8 cellular contexts compared by ENCODE assay signal in the genomic region with DNA sequence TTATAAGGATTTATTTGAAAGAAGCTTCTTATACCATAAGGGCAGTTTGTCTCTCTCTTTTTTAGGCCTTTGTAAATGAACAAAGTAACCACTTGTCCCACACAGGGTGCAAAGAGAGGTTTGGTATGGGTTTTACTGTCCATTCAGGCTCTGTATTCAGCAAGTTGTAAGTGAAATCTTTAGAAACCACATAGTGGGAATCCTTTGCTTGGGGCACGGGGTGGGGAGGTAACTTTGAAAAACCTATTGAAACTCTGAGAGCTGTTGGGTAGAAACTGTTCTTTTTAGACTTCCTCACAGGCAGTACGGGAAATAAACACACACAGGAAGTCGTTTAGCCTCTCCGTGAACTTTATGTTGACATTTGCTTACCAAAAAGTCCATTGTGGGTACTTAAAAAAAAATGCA.
DNase-seq lines count a peak whose midpoint lies in the region; ATAC-seq and TF ChIP-seq lines count a peak whose summit lies in the region.

No MANE protein-coding gene starts in this region.

- no peaks in the 10 kb centered on the region for H3K27me3 Mint-ChIP-seq in activated T-cell treated with anti-CD3 and anti-CD28 coated beads, Interleukin-2, amount 50 U/mL, for 24 hours
- H3K27me3 Mint-ChIP-seq in stimulated activated naive CD8-positive, alpha-beta T cell treated with anti-CD3 and anti-CD28 coated beads, Interleukin-15, amount 100 ng/mL, for 72 hours, result no peaks in the 10 kb centered on the region

- TF ChIP-seq POLR2A in heart left ventricle (IDR thresholded peaks at IDR 0.05), result no peak

- ATAC-seq in heart left ventricle, result peak; percentile 27 to 73 (median 65)
- ATAC-seq in stimulated activated naive CD8-positive, alpha-beta T cell treated with anti-CD3 and anti-CD28 coated beads, Interleukin-15, amount 100 ng/mL, for 72 hours, result peak; percentile 81
- ATAC-seq in GM18870 (IDR thresholded peaks at IDR 0.05; ENCODE audit: unreplicated experiment), result no peak

- no peaks in the 10 kb centered on the region for H3K36me3 ChIP-seq in SJSA1
- H3K36me3 ChIP-seq in heart left ventricle, result no peaks in the 10 kb centered on the region

- H3K4me1 ChIP-seq in SJSA1 (replicated peaks) (peaks cover 21% of the 10 kb centered on the region), heart left ventricle (peaks cover 0 to 38% (median 10%) of the 10 kb centered on the region in 12 donors)

- no peak for TF ChIP-seq CTCF in heart left ventricle (IDR thresholded peaks at IDR 0.05)

- no peak overlapping the region for H3K4me3 ChIP-seq in SJSA1
- no peak overlapping the region for H3K4me3 ChIP-seq in heart left ventricle

- intact Hi-C loops in heart left ventricle (cut with DNase I), result loop anchor here in 2 of 10 donors (5.0 to 10.0 kb wide), 2 partner anchors 106 to 343 kb away; no protein-coding TSS in a partner anchor

- peaks cover 3% of the 10 kb centered on the region for H3K9me3 Mint-ChIP-seq in activated T-cell treated with anti-CD3 and anti-CD28 coated beads, Interleukin-2, amount 50 U/mL, for 24 hours
- H3K9me3 Mint-ChIP-seq in stimulated activated naive CD8-positive, alpha-beta T cell treated with anti-CD3 and anti-CD28 coated beads, Interleukin-15, amount 100 ng/mL, for 72 hours, result peaks cover 11% of the 10 kb centered on the region in 2 donors

- H3K27me3 ChIP-seq in SJSA1 (replicated peaks) (no peaks in the 10 kb centered on the region), heart left ventricle (no peaks in the 10 kb centered on the region)

- H3K36me3 Mint-ChIP-seq in activated T-cell treated with anti-CD3 and anti-CD28 coated beads, Interleukin-2, amount 50 U/mL, for 24 hours (ENCODE audit: low read depth), result no peaks in the 10 kb centered on the region

- H3K9me3 ChIP-seq in SJSA1 (replicated peaks) (no peaks in the 10 kb centered on the region), heart left ventricle (no peaks in the 10 kb centered on the region)

- WGBS in heart left ventricle, 4 donors, result 39 to 60% (median 46%) methylated on average over 4 of the region's 4 CpGs

- H3K27ac ChIP-seq in SJSA1 (peak overlapping the region; percentile 99), heart left ventricle (peak overlapping the region; percentile 30 to 75 (median 60))

- no peak overlapping the region for H3K4me3 Mint-ChIP-seq in activated T-cell treated with anti-CD3 and anti-CD28 coated beads, Interleukin-2, amount 50 U/mL, for 24 hours
- H3K4me3 Mint-ChIP-seq in stimulated activated naive CD8-positive, alpha-beta T cell treated with anti-CD3 and anti-CD28 coated beads, Interleukin-15, amount 100 ng/mL, for 72 hours, result peak overlapping the region; percentile 18 to 24

- H3K4me1 Mint-ChIP-seq in activated T-cell treated with anti-CD3 and anti-CD28 coated beads, Interleukin-2, amount 50 U/mL, for 24 hours (ENCODE audit: low read depth), result peaks cover 25% of the 10 kb centered on the region
- H3K4me1 Mint-ChIP-seq in stimulated activated naive CD8-positive, alpha-beta T cell treated with anti-CD3 and anti-CD28 coated beads, Interleukin-15, amount 100 ng/mL, for 72 hours, result peaks cover 16% of the 10 kb centered on the region

- H3K27ac Mint-ChIP-seq in activated T-cell treated with anti-CD3 and anti-CD28 coated beads, Interleukin-2, amount 50 U/mL, for 24 hours, result peak overlapping the region; percentile 81
- H3K27ac Mint-ChIP-seq in stimulated activated naive CD8-positive, alpha-beta T cell treated with anti-CD3 and anti-CD28 coated beads, Interleukin-15, amount 100 ng/mL, for 72 hours, result no peak overlapping the region

- no peak for DNase-seq in activated T-cell treated with anti-CD3 and anti-CD28 coated beads, Interleukin-2, amount 50 U/mL, for 24 hours
- no peak for DNase-seq in activated T-cell treated with anti-CD3 and anti-CD28 coated beads, Interleukin-2, amount 50 U/mL, for 1 hour
- DNase-seq in SJSA1 (ENCODE audit: low read depth in 1 of 2, low spot score in 2 of 2) (peak; percentile 46 to 86), heart left ventricle (no peak), NCI-H69 (lab: John Stamatoyannopoulos, UW) (no peak), NCI-H774 (lab: John Stamatoyannopoulos, UW) (no peak)
- DNase-seq in stimulated activated naive CD8-positive, alpha-beta T cell treated with anti-CD3 and anti-CD28 coated beads, Interleukin-15, amount 100 ng/mL, for 72 hours, result no peak

Comparison
In these comparisons a context has a peak if more than half of its experiments do, and no peak if none do; other contexts are left out.
1. DNase-seq: peak in SJSA1 (2 of 2); none in activated T-cell treated with anti-CD3 and anti-CD28 coated beads, Interleukin-2, amount 50 U/mL, for 24 hours (single experiment), activated T-cell treated with anti-CD3 and anti-CD28 coated beads, Interleukin-2, amount 50 U/mL, for 1 hour (single experiment), heart left ventricle (0 of 5), stimulated activated naive CD8-positive, alpha-beta T cell treated with anti-CD3 and anti-CD28 coated beads, Interleukin-15, amount 100 ng/mL, for 72 hours (0 of 2), NCI-H69 (single experiment) and NCI-H774 (single experiment).